In genomic region chr19:18587561-18587960, GRCh38 we compare ENCODE assay signal across 1 cellular context.
TF ChIP-seq lines count a peak whose summit lies in the region.

No MANE protein-coding gene starts in this region.

TF ChIP-seq in A549, 52 proteins besides CTCF, POLR2A, EP300 and RAD21 (continued from another document):
- TF ChIP-seq, protein P1, sequence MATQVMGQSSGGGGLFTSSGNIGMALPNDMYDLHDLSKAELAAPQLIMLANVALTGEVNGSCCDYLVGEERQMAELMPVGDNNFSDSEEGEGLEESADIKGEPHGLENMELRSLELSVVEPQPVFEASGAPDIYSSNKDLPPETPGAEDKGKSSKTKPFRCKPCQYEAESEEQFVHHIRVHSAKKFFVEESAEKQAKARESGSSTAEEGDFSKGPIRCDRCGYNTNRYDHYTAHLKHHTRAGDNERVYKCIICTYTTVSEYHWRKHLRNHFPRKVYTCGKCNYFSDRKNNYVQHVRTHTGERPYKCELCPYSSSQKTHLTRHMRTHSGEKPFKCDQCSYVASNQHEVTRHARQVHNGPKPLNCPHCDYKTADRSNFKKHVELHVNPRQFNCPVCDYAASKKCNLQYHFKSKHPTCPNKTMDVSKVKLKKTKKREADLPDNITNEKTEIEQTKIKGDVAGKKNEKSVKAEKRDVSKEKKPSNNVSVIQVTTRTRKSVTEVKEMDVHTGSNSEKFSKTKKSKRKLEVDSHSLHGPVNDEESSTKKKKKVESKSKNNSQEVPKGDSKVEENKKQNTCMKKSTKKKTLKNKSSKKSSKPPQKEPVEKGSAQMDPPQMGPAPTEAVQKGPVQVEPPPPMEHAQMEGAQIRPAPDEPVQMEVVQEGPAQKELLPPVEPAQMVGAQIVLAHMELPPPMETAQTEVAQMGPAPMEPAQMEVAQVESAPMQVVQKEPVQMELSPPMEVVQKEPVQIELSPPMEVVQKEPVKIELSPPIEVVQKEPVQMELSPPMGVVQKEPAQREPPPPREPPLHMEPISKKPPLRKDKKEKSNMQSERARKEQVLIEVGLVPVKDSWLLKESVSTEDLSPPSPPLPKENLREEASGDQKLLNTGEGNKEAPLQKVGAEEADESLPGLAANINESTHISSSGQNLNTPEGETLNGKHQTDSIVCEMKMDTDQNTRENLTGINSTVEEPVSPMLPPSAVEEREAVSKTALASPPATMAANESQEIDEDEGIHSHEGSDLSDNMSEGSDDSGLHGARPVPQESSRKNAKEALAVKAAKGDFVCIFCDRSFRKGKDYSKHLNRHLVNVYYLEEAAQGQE (IDR thresholded peaks at IDR 0.05) = no peak
- TF ChIP-seq ZSCAN20 (CRISPR knock-in tag; IDR thresholded peaks at IDR 0.05) (no peak), RNF2 (IDR thresholded peaks at IDR 0.05; ENCODE audit: borderline replicate concordance, low read depth) (no peak), NFE2L2 (conservative IDR thresholded peaks at IDR 0.05; ENCODE audit: low read length) (no peak), HOXB5 (CRISPR knock-in tag; IDR thresholded peaks at IDR 0.05) (no peak), MAZ (IDR thresholded peaks at IDR 0.05; ENCODE audit: borderline replicate concordance, low read depth, low read length) (no peak), FOSB (CRISPR knock-in tag; IDR thresholded peaks at IDR 0.05) (no peak), PHF8 (IDR thresholded peaks at IDR 0.05; ENCODE audit: borderline replicate concordance, low read depth) (no peak), BCL3 (IDR thresholded peaks at IDR 0.05) (no peak), CHD2 (IDR thresholded peaks at IDR 0.05; ENCODE audit: low read length, partially characterized antibody) (no peak), HOXB13 (CRISPR knock-in tag; IDR thresholded peaks at IDR 0.05; ENCODE audit: low read depth) (no peak), SMC3 (IDR thresholded peaks at IDR 0.05) (no peak), RCOR1 (IDR thresholded peaks at IDR 0.05; ENCODE audit: low read depth, low read length) (no peak)
- TF ChIP-seq, protein P2, sequence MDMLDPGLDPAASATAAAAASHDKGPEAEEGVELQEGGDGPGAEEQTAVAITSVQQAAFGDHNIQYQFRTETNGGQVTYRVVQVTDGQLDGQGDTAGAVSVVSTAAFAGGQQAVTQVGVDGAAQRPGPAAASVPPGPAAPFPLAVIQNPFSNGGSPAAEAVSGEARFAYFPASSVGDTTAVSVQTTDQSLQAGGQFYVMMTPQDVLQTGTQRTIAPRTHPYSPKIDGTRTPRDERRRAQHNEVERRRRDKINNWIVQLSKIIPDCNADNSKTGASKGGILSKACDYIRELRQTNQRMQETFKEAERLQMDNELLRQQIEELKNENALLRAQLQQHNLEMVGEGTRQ (IDR thresholded peaks at IDR 0.05) = no peak
- TF ChIP-seq, protein P3, sequence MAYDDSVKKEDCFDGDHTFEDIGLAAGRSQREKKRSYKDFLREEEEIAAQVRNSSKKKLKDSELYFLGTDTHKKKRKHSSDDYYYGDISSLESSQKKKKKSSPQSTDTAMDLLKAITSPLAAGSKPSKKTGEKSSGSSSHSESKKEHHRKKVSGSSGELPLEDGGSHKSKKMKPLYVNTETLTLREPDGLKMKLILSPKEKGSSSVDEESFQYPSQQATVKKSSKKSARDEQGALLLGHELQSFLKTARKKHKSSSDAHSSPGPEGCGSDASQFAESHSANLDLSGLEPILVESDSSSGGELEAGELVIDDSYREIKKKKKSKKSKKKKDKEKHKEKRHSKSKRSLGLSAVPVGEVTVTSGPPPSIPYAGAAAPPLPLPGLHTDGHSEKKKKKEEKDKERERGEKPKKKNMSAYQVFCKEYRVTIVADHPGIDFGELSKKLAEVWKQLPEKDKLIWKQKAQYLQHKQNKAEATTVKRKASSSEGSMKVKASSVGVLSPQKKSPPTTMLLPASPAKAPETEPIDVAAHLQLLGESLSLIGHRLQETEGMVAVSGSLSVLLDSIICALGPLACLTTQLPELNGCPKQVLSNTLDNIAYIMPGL (CRISPR knock-in tag; IDR thresholded peaks at IDR 0.05; ENCODE audit: borderline replicate concordance) = no peak
TF ChIP-seq in A549: peak in this region for 0.
